Comparison of ENCODE assay signal across 12 cellular contexts in the genomic region with DNA sequence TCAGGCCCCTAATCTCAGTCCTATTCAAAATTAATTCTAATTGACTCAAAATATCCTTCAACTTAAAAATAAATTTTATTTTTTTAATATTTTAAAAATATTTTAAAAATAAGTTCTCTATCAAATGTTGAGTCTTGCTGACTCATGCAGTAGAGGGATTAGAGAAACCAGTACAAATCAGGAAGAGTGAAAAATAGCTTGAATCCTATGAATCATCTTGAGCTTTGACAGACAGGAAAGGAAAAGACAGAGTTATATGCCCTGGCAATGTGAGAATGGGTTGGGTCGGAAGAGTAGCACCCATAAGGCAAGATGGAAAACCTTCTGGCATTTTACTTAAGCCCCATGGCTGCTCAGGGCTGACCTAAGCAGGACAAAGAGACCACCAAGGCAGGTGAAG.
DNase-seq lines count a peak whose midpoint lies in the region; ATAC-seq, FAIRE-seq and TF ChIP-seq lines count a peak whose summit lies in the region.
"Had no signal": no experiment of that assay in that cellular context is flagged by ENCODE, and none has a peak within 500 bp of the region (broad histone marks: within the 10 kb centered on the region; RNA-seq: fewer than 3 reads in every experiment).

No MANE protein-coding gene starts in this region.

- FAIRE-seq in GM12892 (lab: Jason Lieb, UNC): no peak
- FAIRE-seq: colon had no signal

- TF ChIP-seq POLR2A in GM12892 (IDR thresholded peaks at IDR 0.05; ENCODE audit: low read depth, low read length): no peak

- TF ChIP-seq CTCF in epithelial cell of esophagus (IDR thresholded peaks at IDR 0.05; ENCODE audit: insufficient read depth, low read depth, low read length, missing control alignments) (no peak), retinal pigment epithelial cell (conservative IDR thresholded peaks at IDR 0.05; ENCODE audit: low read depth, low read length) (no peak)

- ATAC-seq in GM21576 (IDR thresholded peaks at IDR 0.05; ENCODE audit: unreplicated experiment) (no peak), HG02852 (IDR thresholded peaks at IDR 0.05; ENCODE audit: unreplicated experiment) (no peak)
- ATAC-seq: naive thymus-derived CD8-positive, alpha-beta T cell had no signal

- peak; percentile 66 for DNase-seq in HPDE6-E6E7 (ENCODE audit: extremely low spot score)
- DNase-seq in OCI-M1 (lab: John Stamatoyannopoulos, UW): peak; percentile 59
- DNase-seq in epithelial cell of esophagus (ENCODE audit: low read depth): peak; percentile 84
- peak; percentile 62 for DNase-seq in retinal pigment epithelial cell (ENCODE audit: low read depth)
- DNase-seq in GM12892 (ENCODE audit: insufficient read length): no peak
- DNase-seq: activated naive CD4-positive, alpha-beta T cell treated with anti-CD3 and anti-CD28 coated beads, Interleukin-2, amount 50 U/mL, for 16 hours; naive thymus-derived CD8-positive, alpha-beta T cell; T-helper 9 cell; testis had no signal

- no peak overlapping the region for H3K4me3 ChIP-seq in epithelial cell of esophagus (ENCODE audit: low read length)
- no peak overlapping the region for H3K4me3 ChIP-seq in retinal pigment epithelial cell (ENCODE audit: low read length)
- H3K4me3 ChIP-seq: testis had no signal
